In the genomic region with DNA sequence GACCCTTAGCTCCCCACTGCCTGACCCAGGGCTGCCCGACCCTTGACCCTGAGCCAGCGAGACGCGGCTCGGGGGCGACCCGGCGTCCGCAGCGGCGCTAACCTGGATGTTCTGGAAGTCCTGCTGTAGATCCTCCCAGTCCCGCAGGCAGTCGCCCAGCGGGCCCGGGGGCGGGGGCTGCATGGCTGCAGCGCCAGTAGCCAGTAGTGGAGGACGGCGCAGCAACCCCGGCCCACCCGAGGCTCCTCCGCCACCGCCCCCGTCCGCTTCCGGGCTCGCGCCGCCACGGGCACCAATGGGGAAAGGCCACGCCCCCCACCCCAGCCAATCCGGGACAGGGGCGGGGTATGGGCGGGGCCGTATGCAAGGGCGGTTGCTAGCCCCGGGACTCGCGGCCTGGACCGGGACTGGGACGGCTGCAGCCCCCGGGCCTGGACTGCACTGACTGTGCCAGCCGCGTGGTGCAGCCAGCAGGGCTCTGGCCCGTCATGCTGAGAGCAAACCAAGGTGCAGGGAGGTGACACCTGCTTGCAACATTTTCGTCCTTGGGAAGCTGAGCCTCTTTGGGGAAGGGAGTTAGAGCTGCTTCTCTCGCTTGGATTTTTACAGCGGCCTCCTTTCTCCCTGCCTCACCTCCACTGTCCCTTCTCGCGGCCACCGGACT, we compare ENCODE assay signal across 1 cellular context.
A peak's percentile ranks its signal among the peaks of the same experiment; 100 is the strongest.
TF ChIP-seq lines count a peak whose summit lies in the region.

A gene (minus strand): TSS at position 208 of the 664 bp plus-strand sequence. CDS start 25 bp downstream, at position 183.

TF ChIP-seq in HepG2, 621 proteins besides CTCF, POLR2A, EP300 and RAD21 (continued from another document and continues in another):
- TF ChIP-seq, protein P1, sequence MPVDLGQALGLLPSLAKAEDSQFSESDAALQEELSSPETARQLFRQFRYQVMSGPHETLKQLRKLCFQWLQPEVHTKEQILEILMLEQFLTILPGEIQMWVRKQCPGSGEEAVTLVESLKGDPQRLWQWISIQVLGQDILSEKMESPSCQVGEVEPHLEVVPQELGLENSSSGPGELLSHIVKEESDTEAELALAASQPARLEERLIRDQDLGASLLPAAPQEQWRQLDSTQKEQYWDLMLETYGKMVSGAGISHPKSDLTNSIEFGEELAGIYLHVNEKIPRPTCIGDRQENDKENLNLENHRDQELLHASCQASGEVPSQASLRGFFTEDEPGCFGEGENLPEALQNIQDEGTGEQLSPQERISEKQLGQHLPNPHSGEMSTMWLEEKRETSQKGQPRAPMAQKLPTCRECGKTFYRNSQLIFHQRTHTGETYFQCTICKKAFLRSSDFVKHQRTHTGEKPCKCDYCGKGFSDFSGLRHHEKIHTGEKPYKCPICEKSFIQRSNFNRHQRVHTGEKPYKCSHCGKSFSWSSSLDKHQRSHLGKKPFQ (CRISPR knock-in tag; IDR thresholded peaks at IDR 0.05; ENCODE audit: insufficient replicate concordance), result no peak
- TF ChIP-seq ZNF709 (CRISPR knock-in tag; IDR thresholded peaks at IDR 0.05) (peak; percentile 87; the same call in 1 of the 2 replicates), ZNF614 (CRISPR knock-in tag; IDR thresholded peaks at IDR 0.05; ENCODE audit: borderline replicate concordance) (0 out of 2 replicates have a peak, but pooled peaks have one; percentile 61), HMG20A (CRISPR knock-in tag; IDR thresholded peaks at IDR 0.05; ENCODE audit: borderline replicate concordance) (no peak), MYNN (CRISPR knock-in tag; IDR thresholded peaks at IDR 0.05; ENCODE audit: low read depth) (no peak), GTF3A (CRISPR knock-in tag; conservative IDR thresholded peaks at IDR 0.05) (0 out of 2 replicates have a peak, but pooled peaks have one; percentile 61), MIER2 (CRISPR knock-in tag; IDR thresholded peaks at IDR 0.05) (peak; percentile 36; the same call in 1 of the 2 replicates), HOXA3 (CRISPR knock-in tag; IDR thresholded peaks at IDR 0.05) (peak; percentile 64), NFKBIZ (CRISPR knock-in tag; IDR thresholded peaks at IDR 0.05) (no peak), ATAD3A (CRISPR knock-in tag; IDR thresholded peaks at IDR 0.05) (no peak), ZNF776 (CRISPR knock-in tag; IDR thresholded peaks at IDR 0.05) (peak; percentile 81), BHLHE40 (IDR thresholded peaks at IDR 0.05; ENCODE audit: low read length) (no peak), POGZ (CRISPR knock-in tag; IDR thresholded peaks at IDR 0.05) (peak; percentile 81), ZNF333 (CRISPR knock-in tag; IDR thresholded peaks at IDR 0.05; ENCODE audit: borderline replicate concordance) (peak; percentile 79), ZNF7 (CRISPR knock-in tag; IDR thresholded peaks at IDR 0.05) (no peak), FOXA3 (CRISPR knock-in tag; IDR thresholded peaks at IDR 0.05) (no peak), ZFP41 (CRISPR knock-in tag; IDR thresholded peaks at IDR 0.05; ENCODE audit: borderline replicate concordance) (no peak), ZNF263 (CRISPR knock-in tag; IDR thresholded peaks at IDR 0.05) (peak; percentile 69; the same call in 1 of the 2 replicates), YEATS2 (CRISPR knock-in tag; IDR thresholded peaks at IDR 0.05; ENCODE audit: borderline replicate concordance) (no peak), NR2F2 (IDR thresholded peaks at IDR 0.05; ENCODE audit: borderline replicate concordance, low read depth) (peak; percentile 17; the same call in 1 of the 2 replicates), AHR (CRISPR knock-in tag; IDR thresholded peaks at IDR 0.05) (0 out of 2 replicates have a peak, but pooled peaks have one; percentile 29), TCF7L2 (IDR thresholded peaks at IDR 0.05; ENCODE audit: low read depth, low read length) (no peak), MIXL1 (CRISPR knock-in tag; IDR thresholded peaks at IDR 0.05) (no peak; the same call in 1 of the 2 replicates), ADNP (CRISPR knock-in tag; IDR thresholded peaks at IDR 0.05) (peak; percentile 89), ZIK1 (CRISPR knock-in tag; IDR thresholded peaks at IDR 0.05; ENCODE audit: borderline replicate concordance, low read depth) (no peak), PCBP1 (IDR thresholded peaks at IDR 0.05; ENCODE audit: borderline replicate concordance, low read depth, low read length) (no peak), RBAK (CRISPR knock-in tag; IDR thresholded peaks at IDR 0.05) (no peak), TOE1 (CRISPR knock-in tag; IDR thresholded peaks at IDR 0.05) (no peak; the same call in 1 of the 2 replicates), PAF1 (CRISPR knock-in tag; IDR thresholded peaks at IDR 0.05) (no peak), ZEB1 (IDR thresholded peaks at IDR 0.05; ENCODE audit: insufficient replicate concordance, low read depth) (no peak), MXI1 (IDR thresholded peaks at IDR 0.05; ENCODE audit: borderline replicate concordance, low read depth, low read length) (peak; percentile 84; the same call in 1 of the 3 replicates), PCBP2 (optimal IDR thresholded peaks at IDR 0.05; ENCODE audit: low read depth, low read length, poor library complexity, severe bottlenecking) (no peak), POLR2G (IDR thresholded peaks at IDR 0.05; ENCODE audit: low read depth, low read length) (peak; percentile 88), MBNL3 (CRISPR knock-in tag; conservative IDR thresholded peaks at IDR 0.05) (no peak), IRF2 (CRISPR knock-in tag; IDR thresholded peaks at IDR 0.05) (peak; percentile 82; the same call in 1 of the 2 replicates)
- TF ChIP-seq, protein P2, sequence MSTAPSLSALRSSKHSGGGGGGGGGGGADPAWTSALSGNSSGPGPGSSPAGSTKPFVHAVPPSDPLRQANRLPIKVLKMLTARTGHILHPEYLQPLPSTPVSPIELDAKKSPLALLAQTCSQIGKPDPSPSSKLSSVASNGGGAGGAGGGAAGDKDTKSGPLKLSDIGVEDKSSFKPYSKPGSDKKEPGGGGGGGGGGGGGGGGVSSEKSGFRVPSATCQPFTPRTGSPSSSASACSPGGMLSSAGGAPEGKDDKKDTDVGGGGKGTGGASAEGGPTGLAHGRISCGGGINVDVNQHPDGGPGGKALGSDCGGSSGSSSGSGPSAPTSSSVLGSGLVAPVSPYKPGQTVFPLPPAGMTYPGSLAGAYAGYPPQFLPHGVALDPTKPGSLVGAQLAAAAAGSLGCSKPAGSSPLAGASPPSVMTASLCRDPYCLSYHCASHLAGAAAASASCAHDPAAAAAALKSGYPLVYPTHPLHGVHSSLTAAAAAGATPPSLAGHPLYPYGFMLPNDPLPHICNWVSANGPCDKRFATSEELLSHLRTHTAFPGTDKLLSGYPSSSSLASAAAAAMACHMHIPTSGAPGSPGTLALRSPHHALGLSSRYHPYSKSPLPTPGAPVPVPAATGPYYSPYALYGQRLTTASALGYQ (CRISPR knock-in tag; IDR thresholded peaks at IDR 0.05), result no peak
- TF ChIP-seq, protein P3, sequence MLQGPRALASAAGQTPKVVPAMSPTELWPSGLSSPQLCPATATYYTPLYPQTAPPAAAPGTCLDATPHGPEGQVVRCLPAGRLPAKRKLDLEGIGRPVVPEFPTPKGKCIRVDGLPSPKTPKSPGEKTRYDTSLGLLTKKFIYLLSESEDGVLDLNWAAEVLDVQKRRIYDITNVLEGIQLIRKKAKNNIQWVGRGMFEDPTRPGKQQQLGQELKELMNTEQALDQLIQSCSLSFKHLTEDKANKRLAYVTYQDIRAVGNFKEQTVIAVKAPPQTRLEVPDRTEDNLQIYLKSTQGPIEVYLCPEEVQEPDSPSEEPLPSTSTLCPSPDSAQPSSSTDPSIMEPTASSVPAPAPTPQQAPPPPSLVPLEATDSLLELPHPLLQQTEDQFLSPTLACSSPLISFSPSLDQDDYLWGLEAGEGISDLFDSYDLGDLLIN (CRISPR knock-in tag; IDR thresholded peaks at IDR 0.05; ENCODE audit: borderline replicate concordance), result no peak
- TF ChIP-seq, protein P4, sequence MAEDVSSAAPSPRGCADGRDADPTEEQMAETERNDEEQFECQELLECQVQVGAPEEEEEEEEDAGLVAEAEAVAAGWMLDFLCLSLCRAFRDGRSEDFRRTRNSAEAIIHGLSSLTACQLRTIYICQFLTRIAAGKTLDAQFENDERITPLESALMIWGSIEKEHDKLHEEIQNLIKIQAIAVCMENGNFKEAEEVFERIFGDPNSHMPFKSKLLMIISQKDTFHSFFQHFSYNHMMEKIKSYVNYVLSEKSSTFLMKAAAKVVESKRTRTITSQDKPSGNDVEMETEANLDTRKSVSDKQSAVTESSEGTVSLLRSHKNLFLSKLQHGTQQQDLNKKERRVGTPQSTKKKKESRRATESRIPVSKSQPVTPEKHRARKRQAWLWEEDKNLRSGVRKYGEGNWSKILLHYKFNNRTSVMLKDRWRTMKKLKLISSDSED (CRISPR knock-in tag; IDR thresholded peaks at IDR 0.05), result no peak
- TF ChIP-seq, protein P5, sequence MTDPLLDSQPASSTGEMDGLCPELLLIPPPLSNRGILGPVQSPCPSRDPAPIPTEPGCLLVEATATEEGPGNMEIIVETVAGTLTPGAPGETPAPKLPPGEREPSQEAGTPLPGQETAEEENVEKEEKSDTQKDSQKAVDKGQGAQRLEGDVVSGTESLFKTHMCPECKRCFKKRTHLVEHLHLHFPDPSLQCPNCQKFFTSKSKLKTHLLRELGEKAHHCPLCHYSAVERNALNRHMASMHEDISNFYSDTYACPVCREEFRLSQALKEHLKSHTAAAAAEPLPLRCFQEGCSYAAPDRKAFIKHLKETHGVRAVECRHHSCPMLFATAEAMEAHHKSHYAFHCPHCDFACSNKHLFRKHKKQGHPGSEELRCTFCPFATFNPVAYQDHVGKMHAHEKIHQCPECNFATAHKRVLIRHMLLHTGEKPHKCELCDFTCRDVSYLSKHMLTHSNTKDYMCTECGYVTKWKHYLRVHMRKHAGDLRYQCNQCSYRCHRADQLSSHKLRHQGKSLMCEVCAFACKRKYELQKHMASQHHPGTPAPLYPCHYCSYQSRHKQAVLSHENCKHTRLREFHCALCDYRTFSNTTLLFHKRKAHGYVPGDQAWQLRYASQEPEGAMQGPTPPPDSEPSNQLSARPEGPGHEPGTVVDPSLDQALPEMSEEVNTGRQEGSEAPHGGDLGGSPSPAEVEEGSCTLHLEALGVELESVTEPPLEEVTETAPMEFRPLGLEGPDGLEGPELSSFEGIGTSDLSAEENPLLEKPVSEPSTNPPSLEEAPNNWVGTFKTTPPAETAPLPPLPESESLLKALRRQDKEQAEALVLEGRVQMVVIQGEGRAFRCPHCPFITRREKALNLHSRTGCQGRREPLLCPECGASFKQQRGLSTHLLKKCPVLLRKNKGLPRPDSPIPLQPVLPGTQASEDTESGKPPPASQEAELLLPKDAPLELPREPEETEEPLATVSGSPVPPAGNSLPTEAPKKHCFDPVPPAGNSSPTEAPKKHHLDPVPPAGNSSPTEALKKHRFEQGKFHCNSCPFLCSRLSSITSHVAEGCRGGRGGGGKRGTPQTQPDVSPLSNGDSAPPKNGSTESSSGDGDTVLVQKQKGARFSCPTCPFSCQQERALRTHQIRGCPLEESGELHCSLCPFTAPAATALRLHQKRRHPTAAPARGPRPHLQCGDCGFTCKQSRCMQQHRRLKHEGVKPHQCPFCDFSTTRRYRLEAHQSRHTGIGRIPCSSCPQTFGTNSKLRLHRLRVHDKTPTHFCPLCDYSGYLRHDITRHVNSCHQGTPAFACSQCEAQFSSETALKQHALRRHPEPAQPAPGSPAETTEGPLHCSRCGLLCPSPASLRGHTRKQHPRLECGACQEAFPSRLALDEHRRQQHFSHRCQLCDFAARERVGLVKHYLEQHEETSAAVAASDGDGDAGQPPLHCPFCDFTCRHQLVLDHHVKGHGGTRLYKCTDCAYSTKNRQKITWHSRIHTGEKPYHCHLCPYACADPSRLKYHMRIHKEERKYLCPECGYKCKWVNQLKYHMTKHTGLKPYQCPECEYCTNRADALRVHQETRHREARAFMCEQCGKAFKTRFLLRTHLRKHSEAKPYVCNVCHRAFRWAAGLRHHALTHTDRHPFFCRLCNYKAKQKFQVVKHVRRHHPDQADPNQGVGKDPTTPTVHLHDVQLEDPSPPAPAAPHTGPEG (CRISPR knock-in tag; IDR thresholded peaks at IDR 0.05), result no peak
- TF ChIP-seq, protein P6, sequence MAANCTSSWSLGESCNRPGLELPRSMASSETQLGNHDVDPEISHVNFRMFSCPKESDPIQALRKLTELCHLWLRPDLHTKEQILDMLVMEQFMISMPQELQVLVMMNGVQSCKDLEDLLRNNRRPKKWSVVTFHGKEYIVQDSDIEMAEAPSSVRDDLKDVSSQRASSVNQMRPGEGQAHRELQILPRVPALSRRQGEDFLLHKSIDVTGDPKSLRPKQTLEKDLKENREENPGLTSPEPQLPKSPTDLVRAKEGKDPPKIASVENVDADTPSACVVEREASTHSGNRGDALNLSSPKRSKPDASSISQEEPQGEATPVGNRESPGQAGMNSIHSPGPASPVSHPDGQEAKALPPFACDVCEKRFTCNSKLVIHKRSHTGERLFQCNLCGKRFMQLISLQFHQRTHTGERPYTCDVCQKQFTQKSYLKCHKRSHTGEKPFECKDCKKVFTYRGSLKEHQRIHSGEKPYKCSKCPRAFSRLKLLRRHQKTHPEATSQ (CRISPR knock-in tag; IDR thresholded peaks at IDR 0.05; ENCODE audit: borderline replicate concordance), result no peak
- TF ChIP-seq, protein P7, sequence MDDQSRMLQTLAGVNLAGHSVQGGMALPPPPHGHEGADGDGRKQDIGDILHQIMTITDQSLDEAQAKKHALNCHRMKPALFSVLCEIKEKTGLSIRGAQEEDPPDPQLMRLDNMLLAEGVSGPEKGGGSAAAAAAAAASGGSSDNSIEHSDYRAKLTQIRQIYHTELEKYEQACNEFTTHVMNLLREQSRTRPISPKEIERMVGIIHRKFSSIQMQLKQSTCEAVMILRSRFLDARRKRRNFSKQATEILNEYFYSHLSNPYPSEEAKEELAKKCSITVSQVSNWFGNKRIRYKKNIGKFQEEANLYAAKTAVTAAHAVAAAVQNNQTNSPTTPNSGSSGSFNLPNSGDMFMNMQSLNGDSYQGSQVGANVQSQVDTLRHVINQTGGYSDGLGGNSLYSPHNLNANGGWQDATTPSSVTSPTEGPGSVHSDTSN (CRISPR knock-in tag; IDR thresholded peaks at IDR 0.05; ENCODE audit: borderline replicate concordance), result no peak
- TF ChIP-seq, protein P8, sequence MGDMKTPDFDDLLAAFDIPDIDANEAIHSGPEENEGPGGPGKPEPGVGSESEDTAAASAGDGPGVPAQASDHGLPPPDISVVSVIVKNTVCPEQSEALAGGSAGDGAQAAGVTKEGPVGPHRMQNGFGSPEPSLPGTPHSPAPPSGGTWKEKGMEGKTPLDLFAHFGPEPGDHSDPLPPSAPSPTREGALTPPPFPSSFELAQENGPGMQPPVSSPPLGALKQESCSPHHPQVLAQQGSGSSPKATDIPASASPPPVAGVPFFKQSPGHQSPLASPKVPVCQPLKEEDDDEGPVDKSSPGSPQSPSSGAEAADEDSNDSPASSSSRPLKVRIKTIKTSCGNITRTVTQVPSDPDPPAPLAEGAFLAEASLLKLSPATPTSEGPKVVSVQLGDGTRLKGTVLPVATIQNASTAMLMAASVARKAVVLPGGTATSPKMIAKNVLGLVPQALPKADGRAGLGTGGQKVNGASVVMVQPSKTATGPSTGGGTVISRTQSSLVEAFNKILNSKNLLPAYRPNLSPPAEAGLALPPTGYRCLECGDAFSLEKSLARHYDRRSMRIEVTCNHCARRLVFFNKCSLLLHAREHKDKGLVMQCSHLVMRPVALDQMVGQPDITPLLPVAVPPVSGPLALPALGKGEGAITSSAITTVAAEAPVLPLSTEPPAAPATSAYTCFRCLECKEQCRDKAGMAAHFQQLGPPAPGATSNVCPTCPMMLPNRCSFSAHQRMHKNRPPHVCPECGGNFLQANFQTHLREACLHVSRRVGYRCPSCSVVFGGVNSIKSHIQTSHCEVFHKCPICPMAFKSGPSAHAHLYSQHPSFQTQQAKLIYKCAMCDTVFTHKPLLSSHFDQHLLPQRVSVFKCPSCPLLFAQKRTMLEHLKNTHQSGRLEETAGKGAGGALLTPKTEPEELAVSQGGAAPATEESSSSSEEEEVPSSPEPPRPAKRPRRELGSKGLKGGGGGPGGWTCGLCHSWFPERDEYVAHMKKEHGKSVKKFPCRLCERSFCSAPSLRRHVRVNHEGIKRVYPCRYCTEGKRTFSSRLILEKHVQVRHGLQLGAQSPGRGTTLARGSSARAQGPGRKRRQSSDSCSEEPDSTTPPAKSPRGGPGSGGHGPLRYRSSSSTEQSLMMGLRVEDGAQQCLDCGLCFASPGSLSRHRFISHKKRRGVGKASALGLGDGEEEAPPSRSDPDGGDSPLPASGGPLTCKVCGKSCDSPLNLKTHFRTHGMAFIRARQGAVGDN (CRISPR knock-in tag; IDR thresholded peaks at IDR 0.05), result peak; percentile 83
